In genomic region chr2:199659207-199659606, GRCh38 we compare ENCODE assay signal across 7 cellular contexts.
DNase-seq lines count a peak whose midpoint lies in the region; ATAC-seq, FAIRE-seq and TF ChIP-seq lines count a peak whose summit lies in the region.

No MANE protein-coding gene starts in this region.

- DNase-seq in H54 (ENCODE audit: insufficient read length, low spot score) (peak; percentile 51), OCI-M1 (lab: John Stamatoyannopoulos, UW) (peak; percentile 87), fibroblast of the conjunctiva (ENCODE audit: low read depth) (peak; percentile 3), cerebellar nuclear complex (lab: John Stamatoyannopoulos, UW) (no peak), cortex of kidney (lab: John Stamatoyannopoulos, UW) (no peak)

- H3F3A ChIP-seq in neural cell (ENCODE audit: insufficient read depth, low read length, poor library complexity, severe bottlenecking), result no peaks in the 10 kb centered on the region

- ATAC-seq in HG03139 (IDR thresholded peaks at IDR 0.05; ENCODE audit: unreplicated experiment), result no peak

- H2AFZ ChIP-seq in neural cell (ENCODE audit: low read depth, low read length), result no peak overlapping the region

- no peak for TF ChIP-seq CTCF in neural cell (IDR thresholded peaks at IDR 0.05; ENCODE audit: poor library complexity, severe bottlenecking)

- TF ChIP-seq RAD21 in neural cell (conservative IDR thresholded peaks at IDR 0.05), result no peak

- no peak overlapping the region for H3K4me2 ChIP-seq in neural cell (ENCODE audit: low read length)

- H4K20me1 ChIP-seq in neural cell (ENCODE audit: insufficient read depth), result no peaks in the 10 kb centered on the region

- H3K9me3 ChIP-seq in neural cell (ENCODE audit: low read length), result no peaks in the 10 kb centered on the region

- H3K36me3 ChIP-seq in neural cell (ENCODE audit: insufficient read depth, low read length), result no peaks in the 10 kb centered on the region

- H3K9me2 ChIP-seq in neural cell (ENCODE audit: insufficient read depth, low read length), result no peaks in the 10 kb centered on the region

- peak; percentile 6 for FAIRE-seq in H54 (lab: Jason Lieb, UNC)

- no peaks in the 10 kb centered on the region for H3K27me3 ChIP-seq in neural cell (ENCODE audit: insufficient read depth, low read depth, low read length)

- no peak overlapping the region for H3K9ac ChIP-seq in neural cell (ENCODE audit: low read length)

- TF ChIP-seq EP300 in neural cell (conservative IDR thresholded peaks at IDR 0.05; ENCODE audit: poor library complexity, severe bottlenecking), result no peak

- no peak overlapping the region for H3K27ac ChIP-seq in neural cell (ENCODE audit: low read length)

- TF ChIP-seq POLR2A in H54 (IDR thresholded peaks at IDR 0.05; ENCODE audit: low read depth, low read length), result no peak

- peak overlapping the region; percentile 53 for H3K4me3 ChIP-seq in neural cell (ENCODE audit: low read length)

- no peaks in the 10 kb centered on the region for H3K79me2 ChIP-seq in neural cell (replicated peaks; ENCODE audit: insufficient read depth, low read length)

TF ChIP-seq in neural cell, 6 proteins besides CTCF, POLR2A, EP300 and RAD21:
- TF ChIP-seq TAF1 (IDR thresholded peaks at IDR 0.05; ENCODE audit: low read depth), result no peak
- no peak for TF ChIP-seq EZH2 (IDR thresholded peaks at IDR 0.05; ENCODE audit: borderline replicate concordance, insufficient read depth, low read length, poor library complexity, severe bottlenecking)
- no peak for TF ChIP-seq MXI1 (conservative IDR thresholded peaks at IDR 0.05; ENCODE audit: poor library complexity, severe bottlenecking)
- no peak for TF ChIP-seq POLR2AphosphoS5 (IDR thresholded peaks at IDR 0.05)
- TF ChIP-seq REST (IDR thresholded peaks at IDR 0.05; ENCODE audit: borderline replicate concordance), result no peak
- no peak for TF ChIP-seq SMC3 (conservative IDR thresholded peaks at IDR 0.05; ENCODE audit: poor library complexity)

Comparison
In these comparisons a context has a peak if more than half of its experiments do, and no peak if none do; other contexts are left out.
1. DNase-seq: peak in H54 (single experiment), OCI-M1 (single experiment) and fibroblast of the conjunctiva (single experiment); none in cerebellar nuclear complex (0 of 2) and cortex of kidney (single experiment).